ENCODE assay signal across 11 cellular contexts in the genomic region with DNA sequence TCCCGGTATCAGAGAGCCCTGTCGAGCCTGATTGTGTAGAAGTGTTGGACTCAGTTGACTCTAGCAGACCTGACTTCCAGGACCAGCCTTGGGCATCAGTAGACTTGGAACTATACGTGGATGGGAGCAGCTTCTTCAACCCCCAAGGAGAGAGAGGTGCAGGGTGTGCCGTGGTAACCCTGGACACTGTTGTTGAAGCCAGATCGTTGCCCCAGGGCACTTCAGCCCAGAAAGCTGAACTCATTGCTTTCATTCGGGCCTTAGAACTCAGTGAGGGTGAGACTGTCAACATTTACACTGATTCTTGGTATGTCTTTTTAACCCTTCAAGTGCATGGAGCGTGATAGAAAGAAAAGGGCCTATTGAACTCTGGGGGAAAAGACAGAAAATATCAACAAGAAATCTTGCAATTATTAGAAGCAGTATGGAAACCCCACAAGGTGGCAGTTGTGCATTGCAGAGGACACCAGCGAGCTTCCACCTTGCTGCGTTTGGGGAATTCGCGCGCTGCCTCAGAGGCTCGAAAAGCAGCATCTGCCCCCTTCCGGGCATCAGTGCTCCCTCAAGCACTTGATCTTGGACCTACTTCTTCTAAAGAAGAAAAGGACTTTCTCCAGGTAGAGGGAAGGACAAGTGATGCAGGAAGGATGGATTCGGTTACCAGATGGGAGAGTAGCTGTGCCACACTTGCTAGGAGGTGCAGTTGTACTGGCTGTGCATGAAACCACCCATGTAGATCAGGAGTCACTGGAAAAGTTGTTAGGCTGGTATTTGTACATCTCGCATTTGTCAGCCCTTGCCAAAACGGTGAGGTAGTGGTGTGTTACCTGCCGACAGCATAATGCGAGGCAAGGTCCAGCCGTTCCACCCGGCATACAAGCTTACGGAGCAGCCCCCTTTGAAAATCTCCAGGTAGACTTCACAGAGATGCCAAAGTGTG. TPM values are rescaled to one million over a fixed set of nuclear protein-coding genes. Genes with fewer than 3 reads are reported as not detected.
DNase-seq lines count a peak whose midpoint lies in the region; ATAC-seq and TF ChIP-seq lines count a peak whose summit lies in the region.
"Not testable (repeated sequence)": the region's sequence is repeated elsewhere in the genome, so short reads cannot be mapped to it uniquely, and the experiment has no call there.
"Had no signal": no experiment of that assay in that cellular context is flagged by ENCODE, and none has a peak within 500 bp of the region (broad histone marks: within the 10 kb centered on the region; RNA-seq: fewer than 3 reads in every experiment).

No MANE protein-coding gene starts in this region.

- H3K4me3 ChIP-seq in RWPE2 (ENCODE audit: severe bottlenecking); thyroid gland (replicated peaks in 1 of 3): not testable (repeated sequence)

- not testable (repeated sequence) for H3K36me3 Mint-ChIP-seq in MCF 10A (ENCODE audit: insufficient read depth, unreplicated experiment); nephron progenitor cell (ENCODE audit: low read depth)

- TF ChIP-seq POLR2A in thyroid gland (IDR thresholded peaks at IDR 0.05), result not testable (repeated sequence)

- not testable (repeated sequence) for H3K9me3 Mint-ChIP-seq in MCF 10A (ENCODE audit: unreplicated experiment); nephron progenitor cell

- intact Hi-C loops in MCF 10A (cut with micrococcal nuclease); thyroid gland (cut with DNase I): not testable (repeated sequence)

- H3K4me1 Mint-ChIP-seq in MCF 10A (ENCODE audit: insufficient read depth, unreplicated experiment), result peaks cover 12% of the 10 kb centered on the region
- H3K4me1 Mint-ChIP-seq in nephron progenitor cell, result peaks cover 41% of the 10 kb centered on the region

- H3K4me3 Mint-ChIP-seq in MCF 10A (ENCODE audit: unreplicated experiment); nephron progenitor cell: not testable (repeated sequence)

- H3K27me3 ChIP-seq in RWPE2 (ENCODE audit: insufficient read depth, poor library complexity, severe bottlenecking); foreskin keratinocyte; thyroid gland: not testable (repeated sequence)

- WGBS in thyroid gland, 2 donors, result 56 to 57% methylated on average over 17 to 19 of the region's 22 CpGs

- H3K9me3 ChIP-seq in RWPE2 (ENCODE audit: severe bottlenecking); thyroid gland: not testable (repeated sequence)

- not testable (repeated sequence) for H3K4me1 ChIP-seq in RWPE2 (ENCODE audit: insufficient read depth, poor library complexity, severe bottlenecking); foreskin keratinocyte
- peaks cover 0 to 11% of the 10 kb centered on the region in 2 donors for H3K4me1 ChIP-seq in thyroid gland

- POLR2A ChIA-PET in MCF 10A (lab: Yijun Ruan, JAX), result interaction anchor here (0.6 kb wide), 1 partner anchor 43 kb away, joined by 3 read pairs; no protein-coding TSS in a partner anchor

- not testable (repeated sequence) for H3K27ac ChIP-seq in C4-2B; RWPE2 (ENCODE audit: poor library complexity, severe bottlenecking); foreskin keratinocyte; thyroid gland

- H3K36me3 ChIP-seq in RWPE2 (ENCODE audit: low read depth); thyroid gland: not testable (repeated sequence)

- H3K27ac Mint-ChIP-seq in MCF 10A (ENCODE audit: low read depth, unreplicated experiment); nephron progenitor cell: not testable (repeated sequence)

- ATAC-seq in RWPE2 (ENCODE audit: low read depth); foreskin keratinocyte: not testable (repeated sequence)

- BruUV-seq in MCF 10A (replicated peaks; lab: Mats Ljungman, UMichigan), result not testable (repeated sequence)

- CTCF ChIA-PET in MCF 10A (lab: Yijun Ruan, JAX), result not testable (repeated sequence)

- H3K27me3 Mint-ChIP-seq in MCF 10A (ENCODE audit: insufficient read depth, unreplicated experiment); nephron progenitor cell (ENCODE audit: low read depth, poor library complexity): not testable (repeated sequence)

- peak; percentile 63 for DNase-seq in ELF-1 (ENCODE audit: low read depth, low spot score)
- peak; percentile 31 for DNase-seq in NAMALWA (ENCODE audit: low spot score)
- DNase-seq in RWPE2 (ENCODE audit: low spot score); MCF 10A (ENCODE audit: unreplicated experiment); nephron progenitor cell: not testable (repeated sequence)
- peak; percentile 12 to 57 for DNase-seq in foreskin keratinocyte
- DNase-seq in thyroid gland, result peak; percentile 55 to 60

- TF ChIP-seq CTCF in C4-2B (conservative IDR thresholded peaks at IDR 0.05) (peak; percentile 23), RWPE2 (IDR thresholded peaks at IDR 0.05; ENCODE audit: poor library complexity, severe bottlenecking) (peak; percentile 14), MCF 10A (IDR thresholded peaks at IDR 0.05; ENCODE audit: unreplicated experiment) (peak; percentile 16), foreskin keratinocyte (conservative IDR thresholded peaks at IDR 0.05) (peak; percentile 61), nephron progenitor cell (IDR thresholded peaks at IDR 0.05) (peak; percentile 14), thyroid gland (IDR thresholded peaks at IDR 0.05) (peak in 4 of 6 experiments; percentile 23 to 54 (median 32))

RNA-seq across cellular contexts. Expression of a gene that starts 53.2 kb away (rescaled TPM):
- not detected in 2 replicates for total RNA-seq in MCF 10A (2022)
- 0.39 TPM in 1 of 2 replicates, not detected in the other for total RNA-seq in foreskin keratinocyte
- polyA plus RNA-seq in foreskin keratinocyte, result 0.27 and 0.56 TPM in 2 replicates
- total RNA-seq in thyroid gland, result 10 to 100 TPM; 12.3 to 68.9 (median 28.1) TPM
- total RNA-seq: CD4-positive, alpha-beta T cell; H1; IMR-90 had no signal
- polyA plus RNA-seq: H1, IMR-90 had no signal
